In genomic region chr19:1874554-1875185, GRCh38 we compare ENCODE assay signal across 8 cellular contexts. TPM values are rescaled to one million over a fixed set of nuclear protein-coding genes. Genes with fewer than 3 reads are reported as not detected.
DNase-seq lines count a peak whose midpoint lies in the region; ATAC-seq and TF ChIP-seq lines count a peak whose summit lies in the region.

No MANE protein-coding gene starts in this region.

- H3K4me1 ChIP-seq in CD4-positive, CD25-positive, alpha-beta regulatory T cell (ENCODE audit: control insufficient read depth, insufficient read depth, low read length, poor library complexity, severe bottlenecking): peaks cover 38% of the 10 kb centered on the region
- peaks cover 26 to 49% of the 10 kb centered on the region in 2 donors for H3K4me1 ChIP-seq in left lung
- peaks cover 15 to 41% (median 32%) of the 10 kb centered on the region in 4 donors for H3K4me1 ChIP-seq in transverse colon

- peaks cover 5 to 49% (median 20%) of the 10 kb centered on the region in 4 donors for H3K4me1 Mint-ChIP-seq in CD4-positive, CD25-positive, alpha-beta regulatory T cell

- no peaks in the 10 kb centered on the region for H3K36me3 ChIP-seq in CD4-positive, CD25-positive, alpha-beta regulatory T cell (ENCODE audit: control insufficient read depth, insufficient read depth, low read length)
- H3K36me3 ChIP-seq in left lung: peaks cover 0 to 43% of the 10 kb centered on the region in 2 donors
- no peaks in the 10 kb centered on the region for H3K36me3 ChIP-seq in transverse colon

- TF ChIP-seq EP300 in transverse colon (IDR thresholded peaks at IDR 0.05; ENCODE audit: low read depth): no peak

- peak in 2 of 3 donors; percentile 60 to 61 for DNase-seq in CD4-positive, CD25-positive, alpha-beta regulatory T cell
- DNase-seq in Kasumi-1 (lab: John Stamatoyannopoulos, UW): peak; percentile 41 to 55
- DNase-seq in astrocyte of the cerebellum (ENCODE audit: low read depth): no peak
- no peak for DNase-seq in left lung
- no peak for DNase-seq in transverse colon
- no peak for DNase-seq in NCI-H1092 treated with DMSO at 0.1 percent for 48 hours (lab: John Stamatoyannopoulos, UW)
- DNase-seq in dedifferentiated amniotic fluid mesenchymal stem cell (ENCODE audit: extremely low spot score): no peak

- peak overlapping the region; percentile 91 for H3K4me3 ChIP-seq in CD4-positive, CD25-positive, alpha-beta regulatory T cell (ENCODE audit: low read depth, low read length)
- peak overlapping the region; percentile 96 for H3K4me3 ChIP-seq in astrocyte of the cerebellum (ENCODE audit: low read depth, low read length)
- H3K4me3 ChIP-seq in left lung: peak overlapping the region; percentile 99 to 100
- peak overlapping the region; percentile 69 to 98 (median 80) for H3K4me3 ChIP-seq in transverse colon

- in situ Hi-C loops in astrocyte of the cerebellum (cut with HindIII; ENCODE audit: low sequenced_read_pairs) (loop anchor here (10.0 kb wide), 1 partner anchor 120 kb away; no protein-coding TSS in a partner anchor), transverse colon (cut with MboI; ENCODE audit: low pct_ligation_motif_present in 1 of 4, low pct_unique_long_range_greater_than_20kb in 1 of 4, low sequenced_read_pairs in 3 of 4) (no loop called here)

- peaks cover 0 to 5% (median 0%) of the 10 kb centered on the region in 7 donors for H3K9me3 Mint-ChIP-seq in CD4-positive, CD25-positive, alpha-beta regulatory T cell

- H3K9me3 ChIP-seq in CD4-positive, CD25-positive, alpha-beta regulatory T cell (ENCODE audit: control insufficient read depth in 2 of 2, low read length in 2 of 2): no peaks in the 10 kb centered on the region
- H3K9me3 ChIP-seq in left lung (no peaks in the 10 kb centered on the region), transverse colon (no peaks in the 10 kb centered on the region)

- peak overlapping the region; percentile 93 for H3K27ac ChIP-seq in CD4-positive, CD25-positive, alpha-beta regulatory T cell (ENCODE audit: insufficient read depth, low read length, poor library complexity, severe bottlenecking)
- H3K27ac ChIP-seq in left lung (peak overlapping the region; percentile 94 to 97), transverse colon (peak overlapping the region; percentile 93 to 97 (median 95))

- TF ChIP-seq CTCF in astrocyte of the cerebellum (IDR thresholded peaks at IDR 0.05; ENCODE audit: low read depth, low read length, missing control alignments): no peak
- no peak for TF ChIP-seq CTCF in left lung (IDR thresholded peaks at IDR 0.05)
- TF ChIP-seq CTCF in transverse colon (IDR thresholded peaks at IDR 0.05): no peak

- no peaks in the 10 kb centered on the region for H3K27me3 ChIP-seq in CD4-positive, CD25-positive, alpha-beta regulatory T cell (ENCODE audit: control insufficient read depth, insufficient read depth, low read length)
- H3K27me3 ChIP-seq in left lung: no peaks in the 10 kb centered on the region
- H3K27me3 ChIP-seq in transverse colon: no peaks in the 10 kb centered on the region

- H3K36me3 Mint-ChIP-seq in CD4-positive, CD25-positive, alpha-beta regulatory T cell: peaks cover 4% of the 10 kb centered on the region

- TF ChIP-seq POLR2A in transverse colon (IDR thresholded peaks at IDR 0.05): no peak

- H3K27ac Mint-ChIP-seq in CD4-positive, CD25-positive, alpha-beta regulatory T cell: peak overlapping the region; percentile 18 to 99 (median 97)

- ATAC-seq in CD4-positive, CD25-positive, alpha-beta regulatory T cell (ENCODE audit: low read depth in 2 of 2): peak; percentile 27 to 36
- ATAC-seq in left lung (no peak), GM21423 (IDR thresholded peaks at IDR 0.05; ENCODE audit: unreplicated experiment) (no peak)

- H3K4me3 Mint-ChIP-seq in CD4-positive, CD25-positive, alpha-beta regulatory T cell: peak overlapping the region; percentile 90 to 98 (median 96)

- 5 to 20% methylated on average over 7 to 16 of the region's 16 CpGs for WGBS in transverse colon (ENCODE audit: low coverage in 1 of 2), 2 donors

- H3K27me3 Mint-ChIP-seq in CD4-positive, CD25-positive, alpha-beta regulatory T cell: peaks cover 5% of the 10 kb centered on the region

- intact Hi-C loops in left lung (cut with DNase I): no loop called here
- intact Hi-C loops in transverse colon (cut with DNase I; ENCODE audit: low total_unique reads): no loop called here

RNA-seq across cellular contexts. Expression of gene ABHD17A, which starts 10.6 kb away (rescaled TPM):
- total RNA-seq in CD4-positive, CD25-positive, alpha-beta regulatory T cell: 148 TPM
- 100 to 1,000 TPM; 139 to 202 (median 159) TPM for polyA plus RNA-seq in CD4-positive, CD25-positive, alpha-beta regulatory T cell
- total RNA-seq in left lung (10 to 100 TPM; 70.2 to 72.7 TPM), transverse colon (100 to 1,000 TPM in 3 of 4 donors, 10 to 100 TPM in 1; 90.0 to 179 (median 140) TPM)

RNA-seq across cellular contexts. Expression of gene KLF16, which starts 11.3 kb away (rescaled TPM):
- 40.6 TPM for total RNA-seq in CD4-positive, CD25-positive, alpha-beta regulatory T cell
- under 1 TPM; 0.28 to 0.86 (median 0.59) TPM for polyA plus RNA-seq in CD4-positive, CD25-positive, alpha-beta regulatory T cell
- total RNA-seq in left lung (10 to 100 TPM; 18.5 to 28.8 TPM), transverse colon (10 to 100 TPM in 3 of 4 donors, 1 to 10 TPM in 1; 9.0 to 18.3 (median 11.6) TPM)

RNA-seq across cellular contexts. Expression of gene REXO1, which starts 26.4 kb away (rescaled TPM):
- total RNA-seq in CD4-positive, CD25-positive, alpha-beta regulatory T cell: 103 TPM
- polyA plus RNA-seq in CD4-positive, CD25-positive, alpha-beta regulatory T cell: 1 to 10 TPM; 2.5 to 5.5 (median 3.6) TPM
- total RNA-seq in left lung (10 to 100 TPM; 20.3 to 30.8 TPM), transverse colon (10 to 100 TPM; 36.0 to 95.0 (median 56.3) TPM)

RNA-seq across cellular contexts. Expression of gene ADAT3, which starts 30.5 kb away (rescaled TPM):
- total RNA-seq in CD4-positive, CD25-positive, alpha-beta regulatory T cell: 6.9 TPM
- polyA plus RNA-seq in CD4-positive, CD25-positive, alpha-beta regulatory T cell: 1 to 10 TPM; 4.4 to 8.8 (median 6.0) TPM
- 1 to 10 TPM; 7.2 to 9.4 TPM for total RNA-seq in left lung
- 10 to 100 TPM; 18.7 to 73.2 (median 30.3) TPM for total RNA-seq in transverse colon

RNA-seq across cellular contexts. Expression of gene SCAMP4, which starts 30.5 kb away (rescaled TPM):
- 20.8 TPM for total RNA-seq in CD4-positive, CD25-positive, alpha-beta regulatory T cell
- 10 to 100 TPM in 2 of 4 donors, 1 to 10 TPM in 2; 8.2 to 20.3 (median 10.0) TPM for polyA plus RNA-seq in CD4-positive, CD25-positive, alpha-beta regulatory T cell
- 10 to 100 TPM; 75.4 to 86.6 TPM for total RNA-seq in left lung
- 100 to 1,000 TPM in 1 of 4 donors, 10 to 100 TPM in 3; 25.1 to 119 (median 86.6) TPM for total RNA-seq in transverse colon

Comparison
In these comparisons a context has a peak if more than half of its experiments do, and no peak if none do; other contexts are left out.
1. ATAC-seq: peak in CD4-positive, CD25-positive, alpha-beta regulatory T cell (2 of 2); none in left lung (single experiment) and GM21423 (single experiment).
2. DNase-seq: peak in CD4-positive, CD25-positive, alpha-beta regulatory T cell (2 of 3) and Kasumi-1 (2 of 2); none in astrocyte of the cerebellum (single experiment), left lung (0 of 2), transverse colon (single experiment), NCI-H1092 treated with DMSO at 0.1 percent for 48 hours (single experiment) and dedifferentiated amniotic fluid mesenchymal stem cell (single experiment).
3. Peak in every context shown above with its lines, with median percentiles within 50 percentile points of each other: H3K27ac ChIP-seq and H3K4me3 ChIP-seq.